ENCODE assay signal across 8 cellular contexts in the genomic region with DNA sequence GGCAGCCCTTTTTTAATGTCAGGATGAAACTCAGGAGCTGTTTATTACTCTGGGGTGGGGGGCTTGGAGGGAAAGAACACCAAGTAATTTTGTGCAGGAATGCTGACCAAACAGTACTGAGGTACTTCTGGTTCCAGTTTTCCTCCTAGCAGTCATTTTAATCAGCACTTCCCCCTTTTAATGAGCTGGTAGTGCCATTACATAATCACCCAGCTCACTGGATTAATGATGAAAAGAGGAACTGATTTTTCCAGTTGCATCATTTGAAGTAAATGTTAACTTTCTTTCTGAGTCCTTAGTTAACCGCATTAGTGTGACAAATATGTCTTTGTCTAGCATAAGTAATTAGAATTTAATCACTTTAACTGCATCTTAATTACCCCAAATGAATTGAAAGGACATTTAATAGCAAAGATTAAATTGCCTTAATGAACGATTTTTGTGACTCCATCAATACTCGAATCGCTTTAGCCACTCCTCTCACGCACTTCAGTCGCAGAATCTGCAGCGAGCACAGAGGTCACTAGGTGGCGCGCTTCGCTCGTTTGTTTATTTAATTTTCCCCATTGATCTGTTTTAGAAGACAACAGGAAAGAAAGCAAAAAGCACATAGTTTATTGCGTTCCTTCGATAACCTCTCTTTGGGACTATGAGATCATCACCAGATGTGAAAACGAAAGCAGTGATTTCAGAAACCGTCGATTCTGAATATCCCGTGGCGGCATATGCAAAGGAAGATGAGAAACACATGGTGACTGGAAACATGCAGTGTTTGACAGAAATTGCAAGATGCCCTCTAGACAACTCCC. TPM values are rescaled to one million over a fixed set of nuclear protein-coding genes. Genes with fewer than 3 reads are reported as not detected.
A peak's percentile ranks its signal among the peaks of the same experiment; 100 is the strongest.
DNase-seq lines count a peak whose midpoint lies in the region; ATAC-seq and TF ChIP-seq lines count a peak whose summit lies in the region.

No MANE protein-coding gene starts in this region.

- peaks cover 16% of the 10 kb centered on the region for H3K4me1 ChIP-seq in CD4-positive, CD25-positive, alpha-beta regulatory T cell (ENCODE audit: control insufficient read depth, insufficient read depth, low read length, poor library complexity, severe bottlenecking)
- H3K4me1 ChIP-seq in OCI-LY1 (ENCODE audit: insufficient read depth, low read length, severe bottlenecking) (no peaks in the 10 kb centered on the region), subcutaneous abdominal adipose tissue (ENCODE audit: control insufficient read depth in 5 of 5, insufficient read depth in 5 of 5, low read length in 5 of 5) (peaks cover 0 to 37% (median 25%) of the 10 kb centered on the region in 5 donors)

- H3K27ac Mint-ChIP-seq in CD4-positive, CD25-positive, alpha-beta regulatory T cell: no peak overlapping the region
- no peak overlapping the region for H3K27ac Mint-ChIP-seq in nephron

- no peaks in the 10 kb centered on the region for H3K79me2 ChIP-seq in OCI-LY1 (ENCODE audit: insufficient read depth, low read length)

- no peaks in the 10 kb centered on the region for H3K9me2 ChIP-seq in OCI-LY1 (ENCODE audit: low read depth, low read length)

- H3K27me3 ChIP-seq in CD4-positive, CD25-positive, alpha-beta regulatory T cell (ENCODE audit: control insufficient read depth, insufficient read depth, low read length): peaks cover 58% of the 10 kb centered on the region
- H3K27me3 ChIP-seq in OCI-LY1 (ENCODE audit: insufficient read depth, low read length) (0 out of 2 replicates have a peak, but pooled peaks cover 5% of the 10 kb centered on the region), subcutaneous abdominal adipose tissue (ENCODE audit: control insufficient read depth in 5 of 5, insufficient read depth in 4 of 5, low read length in 5 of 5) (peaks cover 26 to 48% (median 39%) of the 10 kb centered on the region in 5 donors)

- H2AFZ ChIP-seq in OCI-LY1 (ENCODE audit: low read length): no peak overlapping the region

- H3K4me3 ChIP-seq in CD4-positive, CD25-positive, alpha-beta regulatory T cell (ENCODE audit: low read depth, low read length): peak overlapping the region; percentile 68
- H3K4me3 ChIP-seq in OCI-LY1 (ENCODE audit: low read depth, low read length, poor library complexity, severe bottlenecking): no peak overlapping the region
- no peak overlapping the region for H3K4me3 ChIP-seq in epithelial cell of esophagus (ENCODE audit: low read length)
- peak overlapping the region in 3 of 5 donors; percentile 10 to 60 (median 37) for H3K4me3 ChIP-seq in subcutaneous abdominal adipose tissue (ENCODE audit: low read depth in 1 of 5, low read length in 5 of 5)

- peak; percentile 61 to 62 for ATAC-seq in CD4-positive, CD25-positive, alpha-beta regulatory T cell (ENCODE audit: low read depth in 2 of 2)
- ATAC-seq in GM19324 (IDR thresholded peaks at IDR 0.05; ENCODE audit: low FRiP score, unreplicated experiment): peak; percentile 48
- ATAC-seq in HG03442 (IDR thresholded peaks at IDR 0.05; ENCODE audit: unreplicated experiment): peak; percentile 73

- H3K4me3 Mint-ChIP-seq in CD4-positive, CD25-positive, alpha-beta regulatory T cell: peak overlapping the region in 3 of 4 donors; percentile 1 to 76 (median 75)
- peak overlapping the region in 2 of 3 experiments; percentile 3 to 40 for H3K4me3 Mint-ChIP-seq in nephron

- no peaks in the 10 kb centered on the region for H4K20me1 ChIP-seq in OCI-LY1 (ENCODE audit: insufficient read depth, low read length)

- no peaks in the 10 kb centered on the region for H3F3A ChIP-seq in OCI-LY1 (ENCODE audit: insufficient read depth, low read length)

- DNase-seq in CD4-positive, CD25-positive, alpha-beta regulatory T cell: peak; percentile 46 to 77 (median 62)
- DNase-seq in activated T-cell treated with anti-CD3 and anti-CD28 coated beads for 1 hour (ENCODE audit: low read depth): peak; percentile 56
- peak; percentile 62 for DNase-seq in epithelial cell of esophagus (ENCODE audit: low read depth)

- peaks cover 93% of the 10 kb centered on the region for H3K27me3 Mint-ChIP-seq in CD4-positive, CD25-positive, alpha-beta regulatory T cell
- H3K27me3 Mint-ChIP-seq in nephron (ENCODE audit: low read depth): peaks cover 95% of the 10 kb centered on the region

- no peak overlapping the region for H3K27ac ChIP-seq in CD4-positive, CD25-positive, alpha-beta regulatory T cell (ENCODE audit: insufficient read depth, low read length, poor library complexity, severe bottlenecking)
- H3K27ac ChIP-seq in OCI-LY1 (ENCODE audit: low read depth, low read length, poor library complexity, severe bottlenecking) (no peak overlapping the region), subcutaneous abdominal adipose tissue (ENCODE audit: low read depth, low read length) (no peak overlapping the region)

- no peaks in the 10 kb centered on the region for H3K36me3 Mint-ChIP-seq in CD4-positive, CD25-positive, alpha-beta regulatory T cell
- H3K36me3 Mint-ChIP-seq in nephron (ENCODE audit: low read depth): no peaks in the 10 kb centered on the region

- no peaks in the 10 kb centered on the region for H3K9me3 ChIP-seq in CD4-positive, CD25-positive, alpha-beta regulatory T cell (ENCODE audit: control insufficient read depth in 2 of 2, low read length in 2 of 2)
- H3K9me3 ChIP-seq in OCI-LY1 (ENCODE audit: low read length): no peaks in the 10 kb centered on the region
- no peaks in the 10 kb centered on the region for H3K9me3 ChIP-seq in subcutaneous abdominal adipose tissue (ENCODE audit: control insufficient read depth in 5 of 5, low read length in 5 of 5)

- H3K9me3 Mint-ChIP-seq in CD4-positive, CD25-positive, alpha-beta regulatory T cell: peaks cover 0 to 5% (median 0%) of the 10 kb centered on the region in 7 donors
- H3K9me3 Mint-ChIP-seq in nephron: no peaks in the 10 kb centered on the region

- H3K9ac ChIP-seq in OCI-LY1 (ENCODE audit: low read length): no peak overlapping the region
- H3K9ac ChIP-seq in subcutaneous abdominal adipose tissue (ENCODE audit: low read length in 5 of 5): no peak overlapping the region

- H3K4me2 ChIP-seq in OCI-LY1 (ENCODE audit: low read length): peak overlapping the region; percentile 18; the same call in 1 of the 2 replicates

- TF ChIP-seq CTCF in OCI-LY1 (IDR thresholded peaks at IDR 0.05; ENCODE audit: low read length) (peak; percentile 97), epithelial cell of esophagus (IDR thresholded peaks at IDR 0.05; ENCODE audit: insufficient read depth, low read depth, low read length, missing control alignments) (peak; percentile 93), nephron (IDR thresholded peaks at IDR 0.05; ENCODE audit: unreplicated experiment in 3 of 3) (peak; percentile 92 to 95 (median 93))

- H3K36me3 ChIP-seq in CD4-positive, CD25-positive, alpha-beta regulatory T cell (ENCODE audit: control insufficient read depth, insufficient read depth, low read length): no peaks in the 10 kb centered on the region
- H3K36me3 ChIP-seq in OCI-LY1 (ENCODE audit: insufficient read depth, low read length): no peaks in the 10 kb centered on the region
- no peaks in the 10 kb centered on the region for H3K36me3 ChIP-seq in subcutaneous abdominal adipose tissue (ENCODE audit: control insufficient read depth in 5 of 5, insufficient read depth in 5 of 5, low read length in 5 of 5)

- H3K4me1 Mint-ChIP-seq in CD4-positive, CD25-positive, alpha-beta regulatory T cell: peaks cover 6 to 25% (median 16%) of the 10 kb centered on the region in 4 donors
- peaks cover 8% of the 10 kb centered on the region for H3K4me1 Mint-ChIP-seq in nephron

RNA-seq across cellular contexts. Expression of a gene that starts 9.8 kb away (rescaled TPM):
- not detected for total RNA-seq in CD4-positive, CD25-positive, alpha-beta regulatory T cell
- not detected for polyA plus RNA-seq in CD4-positive, CD25-positive, alpha-beta regulatory T cell

Comparison
In these comparisons a context has a peak if more than half of its experiments do, and no peak if none do; other contexts are left out.
1. H3K4me3 ChIP-seq: peak in CD4-positive, CD25-positive, alpha-beta regulatory T cell (single experiment) and subcutaneous abdominal adipose tissue (3 of 5); none in OCI-LY1 (single experiment) and epithelial cell of esophagus (single experiment).
2. Peak in every context shown above with its lines, with median percentiles within 50 percentile points of each other: ATAC-seq, DNase-seq and CTCF ChIP-seq.